13 cellular contexts compared by ENCODE assay signal in the genomic region with DNA sequence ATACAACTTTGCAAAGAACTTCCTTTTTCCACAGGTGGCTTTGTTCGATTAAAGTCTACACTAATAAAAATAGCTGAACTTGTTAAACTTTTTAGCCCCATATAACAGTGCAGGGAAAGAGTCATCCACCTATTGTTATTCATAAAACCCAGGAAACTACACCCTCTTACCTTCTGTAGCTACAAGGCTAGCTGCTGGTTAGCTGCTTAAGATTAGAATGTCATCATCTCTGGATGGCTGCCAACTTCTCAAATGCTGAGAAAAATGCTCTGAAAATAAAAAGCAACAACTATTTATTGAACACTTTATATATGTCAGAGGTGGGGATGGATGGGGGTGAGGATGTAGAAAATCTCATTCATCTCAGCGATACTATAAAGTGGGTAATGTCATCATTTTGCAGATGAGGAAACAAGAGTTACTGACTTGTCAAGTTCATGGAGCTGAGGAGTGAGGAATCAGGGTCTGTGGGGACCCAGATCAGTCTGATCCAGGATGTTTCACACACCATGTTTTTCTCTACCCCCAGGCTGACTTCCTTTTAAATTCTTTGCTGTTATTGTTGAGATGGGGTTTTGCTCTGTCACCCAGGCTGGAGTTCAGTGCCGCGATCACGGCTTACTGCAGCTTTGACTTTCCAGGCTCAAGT. TPM values are rescaled to one million over a fixed set of nuclear protein-coding genes. Genes with fewer than 3 reads are reported as not detected.
DNase-seq lines count a peak whose midpoint lies in the region; ATAC-seq and TF ChIP-seq lines count a peak whose summit lies in the region.
"Had no signal": no experiment of that assay in that cellular context is flagged by ENCODE, and none has a peak within 500 bp of the region (broad histone marks: within the 10 kb centered on the region; RNA-seq: fewer than 3 reads in every experiment).

No MANE protein-coding gene starts in this region.

- 74 to 76% methylated on average over 5 of the region's 5 CpGs for WGBS in heart right ventricle, 2 donors

- H3K36me3 ChIP-seq in heart right ventricle: peaks cover 0 to 80% (median 25%) of the 10 kb centered on the region in 9 donors

- H3K4me3 ChIP-seq in heart right ventricle: no peak overlapping the region

- TF ChIP-seq CTCF in HFFc6 (IDR thresholded peaks at IDR 0.05) (no peak), heart right ventricle (IDR thresholded peaks at IDR 0.05) (no peak)

- H3K27me3 Mint-ChIP-seq in HFFc6 (ENCODE audit: insufficient read depth) (no peaks in the 10 kb centered on the region), immature natural killer cell (ENCODE audit: low read depth in 3 of 3) (peaks cover 0 to 3% (median 0%) of the 10 kb centered on the region in 3 donors)
- H3K27me3 Mint-ChIP-seq: CD4-positive, alpha-beta memory T cell had no signal

- no peaks in the 10 kb centered on the region for H3K27me3 ChIP-seq in heart right ventricle

- intact Hi-C loops in heart right ventricle (cut with DNase I): no loop called here

- no peaks in the 10 kb centered on the region for H3K9me3 ChIP-seq in heart right ventricle

- H3K9me3 Mint-ChIP-seq in HFFc6 (no peaks in the 10 kb centered on the region), immature natural killer cell (no peaks in the 10 kb centered on the region)
- H3K9me3 Mint-ChIP-seq: CD4-positive, alpha-beta memory T cell; stimulated activated effector memory CD8-positive, alpha-beta T cell treated with anti-CD3 and anti-CD28 coated beads, Interleukin-12 subunit alpha, Interleukin-12 subunit beta, amount 100 ng/mL, for 72 hours had no signal

- ATAC-seq in heart right ventricle: peak in 7 of 8 donors; percentile 70 to 94 (median 84)
- ATAC-seq in HG02798 (IDR thresholded peaks at IDR 0.05; ENCODE audit: poor library complexity, unreplicated experiment): no peak
- ATAC-seq: stimulated activated effector memory CD8-positive, alpha-beta T cell treated with anti-CD3 and anti-CD28 coated beads, Interleukin-12 subunit alpha, Interleukin-12 subunit beta, amount 100 ng/mL, for 72 hours had no signal

- H3K36me3 Mint-ChIP-seq in HFFc6 (ENCODE audit: low read depth): peaks cover 7% of the 10 kb centered on the region
- H3K36me3 Mint-ChIP-seq in immature natural killer cell: peaks cover 9 to 17% (median 12%) of the 10 kb centered on the region in 3 donors

- H3K27ac Mint-ChIP-seq in HFFc6 (no peak overlapping the region), immature natural killer cell (peak overlapping the region in 1 of 6 donors; percentile 24)
- H3K27ac Mint-ChIP-seq: CD4-positive, alpha-beta memory T cell; stimulated activated effector memory CD8-positive, alpha-beta T cell treated with anti-CD3 and anti-CD28 coated beads, Interleukin-12 subunit alpha, Interleukin-12 subunit beta, amount 100 ng/mL, for 72 hours had no signal

- peaks cover 0 to 47% (median 16%) of the 10 kb centered on the region in 9 donors for H3K4me1 ChIP-seq in heart right ventricle

- no peaks in the 10 kb centered on the region for H3K4me1 Mint-ChIP-seq in HFFc6 (ENCODE audit: low read depth)
- H3K4me1 Mint-ChIP-seq in immature natural killer cell: no peaks in the 10 kb centered on the region
- H3K4me1 Mint-ChIP-seq: stimulated activated effector memory CD8-positive, alpha-beta T cell treated with anti-CD3 and anti-CD28 coated beads, Interleukin-12 subunit alpha, Interleukin-12 subunit beta, amount 100 ng/mL, for 72 hours had no signal

- H3K27ac ChIP-seq in heart right ventricle: peak overlapping the region in 8 of 10 donors; percentile 45 to 77 (median 60)

- H3K4me3 Mint-ChIP-seq in HFFc6 (no peak overlapping the region), immature natural killer cell (no peak overlapping the region)
- H3K4me3 Mint-ChIP-seq: CD4-positive, alpha-beta memory T cell; stimulated activated effector memory CD8-positive, alpha-beta T cell treated with anti-CD3 and anti-CD28 coated beads, Interleukin-12 subunit alpha, Interleukin-12 subunit beta, amount 100 ng/mL, for 72 hours had no signal

- DNase-seq in AML-193 (lab: John Stamatoyannopoulos, UW): peak; percentile 4 to 14
- DNase-seq in HFFc6: peak; percentile 18
- DNase-seq in amniotic epithelial cell (ENCODE audit: low read depth): peak; percentile 51
- DNase-seq in heart right ventricle: peak in 1 of 2 donors; percentile 45
- DNase-seq in immature natural killer cell: no peak
- no peak for DNase-seq in NCI-H1092 treated with DMSO at 0.1 percent for 48 hours (lab: John Stamatoyannopoulos, UW)
- DNase-seq in stimulated activated CD4-positive, alpha-beta T cell treated with anti-CD3 and anti-CD28 coated beads, Interleukin-15, amount 100 ng/mL, for 24 hours: no peak
- DNase-seq: activated CD4-positive, CD25-positive, alpha-beta regulatory T cell treated with anti-CD3 and anti-CD28 coated beads, Interleukin-2, amount 50 U/mL, for 72 hours; activated effector memory CD4-positive, alpha-beta T cell treated with Interleukin-2 at 50 U/mL for 16 hours; CD4-positive, alpha-beta memory T cell; occipital lobe had no signal

RNA-seq across cellular contexts. Expression of a gene that starts 17.1 kb away (rescaled TPM):
- total RNA-seq in HFFc6 (2021; fragmentation: NEBNext Ultra II Directional; extraction: Animal tissue kit (Norgen Biotek cat#: 25700)): 100 to 1,000 TPM; 144 to 166 (median 161) TPM
- total RNA-seq in heart right ventricle: 100 to 1,000 TPM; 537 to 965 (median 854) TPM
- polyA plus RNA-seq in heart right ventricle (100 to 1,000 TPM; 596 to 726 TPM), immature natural killer cell (100 to 1,000 TPM; 343 to 470 (median 345) TPM)

RNA-seq across cellular contexts. Expression of a gene that starts 17.2 kb away (rescaled TPM):
- total RNA-seq in HFFc6 (2021; fragmentation: NEBNext Ultra II Directional; extraction: Animal tissue kit (Norgen Biotek cat#: 25700)): 10 to 100 TPM; 15.6 to 20.1 (median 18.4) TPM
- total RNA-seq in heart right ventricle: 10 to 100 TPM; 11.0 to 18.4 (median 14.1) TPM
- polyA plus RNA-seq in heart right ventricle (10 to 100 TPM in 1 of 2 donors, 1 to 10 TPM in 1; 5.1 to 11.0 TPM), immature natural killer cell (10 to 100 TPM; 12.6 to 20.8 (median 14.8) TPM)

Comparison
In these comparisons a context has a peak if more than half of its experiments do, and no peak if none do; other contexts are left out.
1. DNase-seq: peak in AML-193 (2 of 2), HFFc6 (single experiment) and amniotic epithelial cell (single experiment); none in immature natural killer cell (0 of 3), NCI-H1092 treated with DMSO at 0.1 percent for 48 hours (single experiment) and stimulated activated CD4-positive, alpha-beta T cell treated with anti-CD3 and anti-CD28 coated beads, Interleukin-15, amount 100 ng/mL, for 24 hours (single experiment).